Comparison of ENCODE assay signal across 15 cellular contexts in the genomic region with DNA sequence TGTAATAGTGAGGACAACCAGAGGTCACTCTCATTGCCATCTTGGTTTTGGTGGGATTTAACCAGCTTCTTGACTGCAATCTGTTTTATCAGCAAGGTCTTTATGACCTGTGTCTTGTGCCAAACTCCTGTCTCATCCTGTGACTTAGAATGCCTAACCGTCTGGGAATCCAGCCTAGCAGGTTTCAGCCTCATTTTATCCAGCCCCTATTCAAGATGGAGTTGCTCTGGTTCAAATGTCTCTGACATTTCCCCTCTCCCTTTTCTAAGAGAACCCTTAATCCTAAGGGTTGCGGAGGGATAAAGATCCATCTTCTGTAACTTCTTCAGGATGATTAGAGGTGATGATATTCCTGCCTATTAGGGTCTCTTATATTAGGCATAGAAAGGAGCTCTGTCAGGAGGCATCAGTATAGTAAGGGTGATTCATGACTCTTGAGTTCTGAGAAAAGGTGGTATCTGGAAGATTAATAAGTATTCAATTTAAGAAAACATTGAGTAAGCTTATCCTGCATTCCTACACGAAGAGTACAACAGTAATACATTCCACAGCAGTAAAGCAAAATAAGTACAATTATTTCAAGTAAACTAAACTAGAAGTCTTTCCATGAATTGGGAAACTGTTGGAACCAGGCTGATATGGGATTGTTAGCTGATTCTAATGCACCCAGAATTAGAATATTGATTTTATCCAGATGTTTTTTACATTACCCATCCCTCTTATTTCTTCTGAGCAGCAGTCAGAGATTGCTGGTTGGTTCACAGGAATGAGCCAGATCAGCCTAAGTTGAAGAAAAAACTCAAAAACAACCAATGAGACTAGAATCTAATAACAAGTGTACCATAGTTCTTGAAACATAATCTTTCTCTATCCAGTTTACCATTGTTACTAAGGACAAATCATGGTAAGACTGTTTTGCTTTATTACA. TPM values are rescaled to one million over a fixed set of nuclear protein-coding genes. Genes with fewer than 3 reads are reported as not detected.
DNase-seq lines count a peak whose midpoint lies in the region; ATAC-seq and TF ChIP-seq lines count a peak whose summit lies in the region.
"Had no signal": no experiment of that assay in that cellular context is flagged by ENCODE, and none has a peak within 500 bp of the region (broad histone marks: within the 10 kb centered on the region; RNA-seq: fewer than 3 reads in every experiment).

No MANE protein-coding gene starts in this region.

- DNase-seq in GM03348 (ENCODE audit: low spot score) (peak; percentile 23), amniotic epithelial cell (ENCODE audit: low read depth) (peak; percentile 75), fibroblast of the aortic adventitia (ENCODE audit: low read depth) (peak; percentile 88), NCI-H2227 treated with DMSO at 0.1 percent for 48 hours (lab: John Stamatoyannopoulos, UW) (no peak), DMS114 treated with DMSO at 0.1 percent for 48 hours (lab: John Stamatoyannopoulos, UW; ENCODE audit: unreplicated experiment) (no peak)
- DNase-seq in stimulated activated CD4-positive, alpha-beta T cell treated with anti-CD3 and anti-CD28 coated beads, Interleukin-2, amount 100 ng/mL, for 48 hours, result no peak
- DNase-seq: activated naive CD4-positive, alpha-beta T cell treated with anti-CD3 and anti-CD28 coated beads, Interleukin-2, amount 10 ng/mL, durations not matched to agents 7 days and 5 days; naive thymus-derived CD4-positive, alpha-beta T cell; NCI-H1694; NCI-H774; SJCRH30 had no signal

- ATAC-seq in GM18498 (IDR thresholded peaks at IDR 0.05; ENCODE audit: unreplicated experiment), result no peak
- ATAC-seq: K562; naive thymus-derived CD4-positive, alpha-beta T cell had no signal

- no peak for TF ChIP-seq CTCF in fibroblast of the aortic adventitia (IDR thresholded peaks at IDR 0.05; ENCODE audit: insufficient read depth, low read length)

- H3K4me3 ChIP-seq in fibroblast of the aortic adventitia (ENCODE audit: low read depth, low read length) (no peak overlapping the region), skin epidermis (no peak overlapping the region)
- H3K4me3 ChIP-seq: coronary artery, K562, SJCRH30 had no signal

- peak overlapping the region in 16 of 21 experiments; percentile 2 to 80 (median 53) for H3K27ac ChIP-seq in skin epidermis
- H3K27ac ChIP-seq: SJCRH30 had no signal

RNA-seq across cellular contexts. Expression of a gene that starts 39.9 kb away (rescaled TPM):
- total RNA-seq in fibroblast of the aortic adventitia (ENCODE audit: low replicate concordance), result 26.5 and 28.0 TPM in 2 replicates
- total RNA-seq: K562, SJCRH30 had no signal

Comparison
In these comparisons a context has a peak if more than half of its experiments do, and no peak if none do; other contexts are left out.
1. DNase-seq: peak in GM03348 (single experiment), amniotic epithelial cell (single experiment) and fibroblast of the aortic adventitia (single experiment); none in NCI-H2227 treated with DMSO at 0.1 percent for 48 hours (single experiment), stimulated activated CD4-positive, alpha-beta T cell treated with anti-CD3 and anti-CD28 coated beads, Interleukin-2, amount 100 ng/mL, for 48 hours (0 of 2) and DMS114 treated with DMSO at 0.1 percent for 48 hours (single experiment).